Comparison of ENCODE assay signal across 12 cellular contexts in the genomic region with DNA sequence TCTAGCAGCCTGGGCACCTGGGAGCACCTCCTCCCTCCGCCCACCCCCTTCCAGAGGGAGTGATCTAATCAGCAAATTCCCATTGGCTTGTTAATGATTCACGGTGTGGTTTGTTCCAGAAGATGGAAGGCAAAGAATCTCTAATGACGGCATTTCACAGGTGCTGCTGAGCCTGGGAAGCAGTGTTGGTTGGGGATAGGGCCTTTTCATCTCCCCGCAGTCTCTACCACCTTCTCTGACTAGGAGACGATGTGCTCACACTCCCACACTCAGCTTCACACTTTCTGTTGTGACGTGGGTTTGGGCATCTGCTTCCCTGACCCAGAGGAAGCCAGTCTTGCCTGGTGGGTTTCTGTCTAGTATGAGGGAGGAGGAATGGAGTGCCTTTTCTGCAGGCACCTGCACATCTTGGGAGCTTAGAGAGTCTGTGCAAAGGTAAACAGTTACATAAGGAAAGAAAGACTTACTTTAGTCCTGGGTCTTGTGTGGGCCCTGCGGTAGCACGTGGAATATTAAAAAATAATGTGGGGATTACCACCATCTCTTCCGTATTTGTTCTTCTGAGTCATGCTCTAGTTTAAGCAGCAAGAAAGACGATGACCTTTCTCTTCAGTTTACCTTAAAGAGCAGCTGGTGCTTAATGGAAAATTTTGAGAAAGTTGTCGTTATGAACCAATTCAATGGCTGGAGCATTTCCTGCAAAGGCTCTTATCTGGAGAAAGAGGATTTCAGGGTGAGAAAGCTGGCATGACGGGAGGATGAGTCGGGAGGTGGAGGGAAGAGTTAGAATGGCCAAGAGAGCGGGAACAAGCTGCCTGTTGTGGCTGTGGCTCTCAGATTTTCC.
DNase-seq lines count a peak whose midpoint lies in the region; ATAC-seq and TF ChIP-seq lines count a peak whose summit lies in the region.
"Had no signal": no experiment of that assay in that cellular context is flagged by ENCODE, and none has a peak within 500 bp of the region (broad histone marks: within the 10 kb centered on the region; RNA-seq: fewer than 3 reads in every experiment).

No MANE protein-coding gene starts in this region.

- 64 to 67% (median 65%) methylated on average over 14 of the region's 14 CpGs for WGBS in adrenal gland, 4 donors
- 68 to 80% (median 75%) methylated on average over 14 of the region's 14 CpGs for WGBS in spleen, 5 donors

- intact Hi-C loops in adrenal gland (cut with DNase I) (no loop called here), left lung (cut with DNase I) (no loop called here), spleen (cut with DNase I; ENCODE audit: low total_unique reads) (no loop called here)
- intact Hi-C loops in activated CD8-positive, alpha-beta T cell treated with anti-CD3 and anti-CD28 coated beads for 36 hours (cut with micrococcal nuclease) = no loop called here

- in situ Hi-C loops in ACHN (cut with HindIII; ENCODE audit: low pct_ligation_motif_present, low pct_unique_long_range_greater_than_20kb, low sequenced_read_pairs) = no loop called here

- H3K27ac Mint-ChIP-seq in activated CD8-positive, alpha-beta T cell treated with anti-CD3 and anti-CD28 coated beads for 36 hours = no peak overlapping the region

- ATAC-seq in left lung = peak; percentile 70
- no peak for ATAC-seq in activated CD8-positive, alpha-beta T cell treated with anti-CD3 and anti-CD28 coated beads for 36 hours

- H3K4me3 ChIP-seq in adrenal gland (no peak overlapping the region), left lung (no peak overlapping the region), spleen (no peak overlapping the region)

- peaks cover 8% of the 10 kb centered on the region for H3K27me3 Mint-ChIP-seq in activated CD8-positive, alpha-beta T cell treated with anti-CD3 and anti-CD28 coated beads for 36 hours

- CTCF ChIA-PET in activated CD8-positive, alpha-beta T cell treated with anti-CD3 and anti-CD28 coated beads for 36 hours (lab: Charles Lee) = no interaction called here

- no peak overlapping the region for H3K4me3 Mint-ChIP-seq in activated CD8-positive, alpha-beta T cell treated with anti-CD3 and anti-CD28 coated beads for 36 hours

- H3K9me3 ChIP-seq in adrenal gland (replicated peaks in 1 of 3) (no peaks in the 10 kb centered on the region), left lung (no peaks in the 10 kb centered on the region), spleen (no peaks in the 10 kb centered on the region)

- H3K36me3 Mint-ChIP-seq in activated CD8-positive, alpha-beta T cell treated with anti-CD3 and anti-CD28 coated beads for 36 hours (ENCODE audit: low read depth) = no peaks in the 10 kb centered on the region

- peak; percentile 96 for DNase-seq in ACHN
- peak; percentile 71 for DNase-seq in HK-2 (ENCODE audit: unreplicated experiment)
- DNase-seq in adrenal gland = peak in 4 of 7 donors; percentile 37 to 68 (median 62)
- DNase-seq in left lung = no peak
- DNase-seq in activated CD8-positive, alpha-beta memory T cell treated with anti-CD3 and anti-CD28 coated beads, Interleukin-2, amount 50 U/mL, for 4 hours = no peak
- DNase-seq in activated CD8-positive, alpha-beta T cell treated with anti-CD3 and anti-CD28 coated beads for 36 hours = no peak
- DNase-seq in NCI-H1694 (lab: John Stamatoyannopoulos, UW) = no peak
- no peak for DNase-seq in spleen
- DNase-seq: NCI-H146; stimulated activated CD4-positive, alpha-beta T cell treated with anti-CD3 and anti-CD28 coated beads, Interleukin-4, amount 100 ng/mL, for 4 hours had no signal

- peak overlapping the region in 1 of 5 donors; percentile 32 for H3K27ac ChIP-seq in adrenal gland
- peak overlapping the region in 1 of 2 donors; percentile 18 for H3K27ac ChIP-seq in left lung
- no peak overlapping the region for H3K27ac ChIP-seq in spleen
- H3K27ac ChIP-seq: epithelial cell of prostate, HL-60 had no signal

- H3K27me3 ChIP-seq in adrenal gland = no peaks in the 10 kb centered on the region
- H3K27me3 ChIP-seq in left lung = no peaks in the 10 kb centered on the region
- H3K27me3 ChIP-seq in spleen (replicated peaks in 1 of 7) = no peaks in the 10 kb centered on the region

- no peaks in the 10 kb centered on the region for H3K4me1 Mint-ChIP-seq in activated CD8-positive, alpha-beta T cell treated with anti-CD3 and anti-CD28 coated beads for 36 hours (ENCODE audit: low read depth)

- POLR2A ChIA-PET in activated CD8-positive, alpha-beta T cell treated with anti-CD3 and anti-CD28 coated beads for 36 hours (lab: Charles Lee) = no interaction called here

- H3K36me3 ChIP-seq in adrenal gland (replicated peaks in 1 of 2) (no peaks in the 10 kb centered on the region), left lung (no peaks in the 10 kb centered on the region), spleen (no peaks in the 10 kb centered on the region)

- H3K4me1 ChIP-seq in adrenal gland (replicated peaks in 1 of 2) (peaks cover 0 to 21% of the 10 kb centered on the region in 2 donors), left lung (no peaks in the 10 kb centered on the region), spleen (peaks cover 0 to 16% (median 0%) of the 10 kb centered on the region in 6 donors)

- TF ChIP-seq CTCF in adrenal gland (IDR thresholded peaks at IDR 0.05) (no peak), left lung (IDR thresholded peaks at IDR 0.05) (no peak), spleen (IDR thresholded peaks at IDR 0.05 in 8 of 11, conservative IDR thresholded peaks at IDR 0.05 in 3 of 11) (no peak)
- no peak for TF ChIP-seq CTCF in activated CD8-positive, alpha-beta T cell treated with anti-CD3 and anti-CD28 coated beads for 36 hours (IDR thresholded peaks at IDR 0.05)

- TF ChIP-seq POLR2A in adrenal gland (IDR thresholded peaks at IDR 0.05) (no peak), spleen (IDR thresholded peaks at IDR 0.05) (no peak)

- no peaks in the 10 kb centered on the region for H3K9me3 Mint-ChIP-seq in activated CD8-positive, alpha-beta T cell treated with anti-CD3 and anti-CD28 coated beads for 36 hours

Comparison
In these comparisons a context has a peak if more than half of its experiments do, and no peak if none do; other contexts are left out.
1. DNase-seq: peak in ACHN (single experiment), HK-2 (single experiment) and adrenal gland (4 of 7); none in left lung (0 of 2), activated CD8-positive, alpha-beta memory T cell treated with anti-CD3 and anti-CD28 coated beads, Interleukin-2, amount 50 U/mL, for 4 hours (single experiment), activated CD8-positive, alpha-beta T cell treated with anti-CD3 and anti-CD28 coated beads for 36 hours (single experiment), NCI-H1694 (single experiment) and spleen (single experiment).